Comparison of ENCODE assay signal across 15 cellular contexts in genomic region chr17:32541640-32542039, GRCh38.
"Had no signal": no experiment of that assay in that cellular context is flagged by ENCODE, and none has a peak within 500 bp of the region (broad histone marks: within the 10 kb centered on the region; RNA-seq: fewer than 3 reads in every experiment).

No MANE protein-coding gene starts in this region.

- H3K27me3 Mint-ChIP-seq: stimulated activated naive CD8-positive, alpha-beta T cell treated with anti-CD3 and anti-CD28 coated beads, Interleukin-15, Interleukin-2, amounts not matched to agents 100 ng/mL and 50 ng/mL, for 24 hours had no signal

- H3K4me3 Mint-ChIP-seq: naive thymus-derived CD4-positive, alpha-beta T cell; stimulated activated effector memory CD8-positive, alpha-beta T cell treated with anti-CD3 and anti-CD28 coated beads, Interleukin-12 subunit alpha, Interleukin-12 subunit beta, amount 100 ng/mL, for 72 hours; stimulated activated naive CD8-positive, alpha-beta T cell treated with anti-CD3 and anti-CD28 coated beads, Interleukin-15, Interleukin-2, amounts not matched to agents 100 ng/mL and 50 ng/mL, for 24 hours had no signal

- H3K36me3 Mint-ChIP-seq: stimulated activated effector memory CD8-positive, alpha-beta T cell treated with anti-CD3 and anti-CD28 coated beads, Interleukin-12 subunit alpha, Interleukin-12 subunit beta, amount 100 ng/mL, for 72 hours had no signal

- ATAC-seq: left colon; naive thymus-derived CD4-positive, alpha-beta T cell; psoas muscle; right lobe of liver; stimulated activated effector memory CD8-positive, alpha-beta T cell treated with anti-CD3 and anti-CD28 coated beads, Interleukin-12 subunit alpha, Interleukin-12 subunit beta, amount 100 ng/mL, for 72 hours; upper lobe of right lung had no signal

- H3K27ac Mint-ChIP-seq: naive thymus-derived CD4-positive, alpha-beta T cell; stimulated activated effector memory CD8-positive, alpha-beta T cell treated with anti-CD3 and anti-CD28 coated beads, Interleukin-12 subunit alpha, Interleukin-12 subunit beta, amount 100 ng/mL, for 72 hours; stimulated activated naive CD8-positive, alpha-beta T cell treated with anti-CD3 and anti-CD28 coated beads, Interleukin-15, Interleukin-2, amounts not matched to agents 100 ng/mL and 50 ng/mL, for 24 hours had no signal

- H3K9me3 Mint-ChIP-seq: stimulated activated effector memory CD8-positive, alpha-beta T cell treated with anti-CD3 and anti-CD28 coated beads, Interleukin-12 subunit alpha, Interleukin-12 subunit beta, amount 100 ng/mL, for 72 hours; stimulated activated naive CD8-positive, alpha-beta T cell treated with anti-CD3 and anti-CD28 coated beads, Interleukin-15, Interleukin-2, amounts not matched to agents 100 ng/mL and 50 ng/mL, for 24 hours had no signal

- DNase-seq: effector memory CD4-positive, alpha-beta T cell; esophagus squamous epithelium; foreskin fibroblast; left colon; mesendoderm; naive thymus-derived CD4-positive, alpha-beta T cell; psoas muscle; retina; right lobe of liver; stimulated activated CD4-positive, alpha-beta T cell treated with anti-CD3 and anti-CD28 coated beads, Interleukin-4, amount 100 ng/mL, for 1 hour; stimulated activated CD8-positive, alpha-beta memory T cell treated with anti-CD3 and anti-CD28 coated beads, Interleukin-4, amount 100 ng/mL, for 48 hours; testis; upper lobe of right lung had no signal
